ENCODE assay signal across 14 cellular contexts in the genomic region with DNA sequence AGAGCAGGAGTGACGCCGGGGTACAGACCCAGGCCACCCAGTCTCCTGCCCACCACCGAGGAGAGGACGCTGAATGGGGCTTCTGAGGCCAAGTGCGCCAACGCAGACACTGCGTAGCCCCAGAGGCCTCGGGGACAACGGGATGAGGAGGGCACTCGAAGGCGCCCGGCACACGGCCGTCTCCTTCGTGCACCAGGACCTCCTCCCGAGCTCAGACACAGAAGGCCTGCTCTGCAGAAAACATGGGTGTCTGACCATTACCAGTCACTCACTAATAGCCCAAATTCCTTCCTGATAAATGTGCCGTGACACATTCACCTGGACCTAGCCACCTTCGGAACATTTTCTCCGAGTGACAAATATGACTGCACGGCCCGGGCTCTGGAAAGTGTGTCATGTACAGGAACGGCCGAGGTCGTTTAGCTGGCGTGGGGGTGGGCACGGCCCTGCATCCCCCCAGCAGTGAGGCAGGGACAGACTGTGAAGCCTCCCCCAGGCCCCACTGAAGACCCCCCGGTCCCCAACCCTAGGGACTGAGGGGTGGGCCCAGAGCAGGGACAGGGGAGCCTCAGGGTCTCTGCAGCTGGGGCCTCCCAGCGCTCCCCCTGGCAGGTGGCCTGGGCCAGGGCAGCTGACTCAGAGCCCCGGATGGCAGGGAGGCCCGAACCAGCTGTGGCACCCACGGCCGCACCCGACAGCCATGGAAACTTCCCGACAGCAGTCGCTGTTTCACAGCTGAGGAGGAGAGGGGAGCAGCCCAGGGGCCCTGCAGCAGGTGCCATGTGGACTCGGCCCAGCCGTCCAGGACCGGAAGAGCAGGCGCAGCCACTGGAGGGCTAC. TPM values are rescaled to one million over a fixed set of nuclear protein-coding genes. Genes with fewer than 3 reads are reported as not detected.
DNase-seq lines count a peak whose midpoint lies in the region; ATAC-seq and TF ChIP-seq lines count a peak whose summit lies in the region.
"Had no signal": no experiment of that assay in that cellular context is flagged by ENCODE, and none has a peak within 500 bp of the region (broad histone marks: within the 10 kb centered on the region; RNA-seq: fewer than 3 reads in every experiment).

No MANE protein-coding gene starts in this region.

- peaks cover 0 to 27% of the 10 kb centered on the region in 2 donors for H3K4me1 ChIP-seq in right atrium auricular region
- H3K4me1 ChIP-seq in muscle layer of colon (ENCODE audit: insufficient read depth, low read length): peaks cover 26% of the 10 kb centered on the region
- H3K4me1 ChIP-seq in vagina: peaks cover 59% of the 10 kb centered on the region
- H3K4me1 ChIP-seq: right lobe of liver had no signal

- ATAC-seq in left cardiac atrium: no peak
- ATAC-seq in GM21717 (IDR thresholded peaks at IDR 0.05; ENCODE audit: unreplicated experiment): no peak
- no peak for ATAC-seq in left colon

- no peak for TF ChIP-seq POLR2A in vagina (IDR thresholded peaks at IDR 0.05)

- DNase-seq in right atrium auricular region (ENCODE audit: low spot score) (peak; percentile 48), left cardiac atrium (no peak), vagina (ENCODE audit: extremely low spot score in 2 of 2) (peak in 1 of 2 donors; percentile 77), hypothalamus (lab: John Stamatoyannopoulos, UW) (no peak), left colon (no peak)
- peak; percentile 4 for DNase-seq in activated T-helper 2 cell treated with anti-CD3 and anti-CD28 coated beads, Interferon-gamma antibody, Interleukin-2, Interleukin-4, amounts not matched to agents 10 μg/mL and 5 μg/mL and 100 μg/mL, durations not matched to agents 14 hours and 24 hours and 36 hours (ENCODE audit: low spot score)
- DNase-seq: effector CD4-positive, alpha-beta T cell; glutamatergic neuron; NCI-H1417; NCI-H82 had no signal

- H3K27me3 ChIP-seq in right atrium auricular region: no peaks in the 10 kb centered on the region
- no peaks in the 10 kb centered on the region for H3K27me3 ChIP-seq in muscle layer of colon (ENCODE audit: control insufficient read depth in 1 of 2, insufficient read depth in 2 of 2, low read length in 2 of 2)
- H3K27me3 ChIP-seq in vagina: no peaks in the 10 kb centered on the region
- H3K27me3 ChIP-seq: right lobe of liver had no signal

- H3K9ac ChIP-seq in muscle layer of colon (ENCODE audit: low read length): no peak overlapping the region

- TF ChIP-seq CTCF in right atrium auricular region (IDR thresholded peaks at IDR 0.05) (no peak), vagina (IDR thresholded peaks at IDR 0.05) (no peak)

- intact Hi-C loops in left cardiac atrium (cut with DNase I): no loop called here
- intact Hi-C loops in activated T-helper 2 cell treated with anti-CD3 and anti-CD28 coated beads, Interferon-gamma antibody, Interleukin-2, Interleukin-4, amounts not matched to agents 10 μg/mL and 5 μg/mL and 100 μg/mL, durations not matched to agents 14 hours and 24 hours and 36 hours (cut with micrococcal nuclease): no loop called here
- intact Hi-C loops in vagina (cut with DNase I): no loop called here
- intact Hi-C loops in left colon (cut with DNase I, micrococcal nuclease): no loop called here

- no peak overlapping the region for H3K4me3 Mint-ChIP-seq in activated T-helper 2 cell treated with anti-CD3 and anti-CD28 coated beads, Interferon-gamma antibody, Interleukin-2, Interleukin-4, amounts not matched to agents 10 μg/mL and 5 μg/mL and 100 μg/mL, durations not matched to agents 14 hours and 24 hours and 36 hours (ENCODE audit: low read depth)

- peaks cover 0 to 8% of the 10 kb centered on the region in 2 donors for H3K9me3 ChIP-seq in right atrium auricular region
- H3K9me3 ChIP-seq in muscle layer of colon (ENCODE audit: low read length): no peaks in the 10 kb centered on the region
- no peaks in the 10 kb centered on the region for H3K9me3 ChIP-seq in vagina
- H3K9me3 ChIP-seq: right lobe of liver had no signal

- H3K36me3 ChIP-seq in right atrium auricular region (no peaks in the 10 kb centered on the region), muscle layer of colon (ENCODE audit: insufficient read depth, low read length) (no peaks in the 10 kb centered on the region), vagina (no peaks in the 10 kb centered on the region)
- H3K36me3 ChIP-seq: right lobe of liver had no signal

- no peaks in the 10 kb centered on the region for H3K4me1 Mint-ChIP-seq in activated T-helper 2 cell treated with anti-CD3 and anti-CD28 coated beads, Interferon-gamma antibody, Interleukin-2, Interleukin-4, amounts not matched to agents 10 μg/mL and 5 μg/mL and 100 μg/mL, durations not matched to agents 14 hours and 24 hours and 36 hours (ENCODE audit: low read depth)

- H3K36me3 Mint-ChIP-seq in activated T-helper 2 cell treated with anti-CD3 and anti-CD28 coated beads, Interferon-gamma antibody, Interleukin-2, Interleukin-4, amounts not matched to agents 10 μg/mL and 5 μg/mL and 100 μg/mL, durations not matched to agents 14 hours and 24 hours and 36 hours (ENCODE audit: low read depth): no peaks in the 10 kb centered on the region

- no peak overlapping the region for H3K4me3 ChIP-seq in right atrium auricular region
- no peak overlapping the region for H3K4me3 ChIP-seq in muscle layer of colon (ENCODE audit: low read depth in 1 of 2, low read length in 2 of 2)
- no peak overlapping the region for H3K4me3 ChIP-seq in vagina
- H3K4me3 ChIP-seq: right lobe of liver had no signal

- H3K27ac ChIP-seq in right atrium auricular region (no peak overlapping the region), muscle layer of colon (ENCODE audit: low read depth, low read length) (peak overlapping the region; percentile 41), vagina (peak overlapping the region; percentile 91)
- H3K27ac ChIP-seq: C4-2B, right lobe of liver had no signal

- H3K27me3 Mint-ChIP-seq in activated T-helper 2 cell treated with anti-CD3 and anti-CD28 coated beads, Interferon-gamma antibody, Interleukin-2, Interleukin-4, amounts not matched to agents 10 μg/mL and 5 μg/mL and 100 μg/mL, durations not matched to agents 14 hours and 24 hours and 36 hours (ENCODE audit: low read depth): no peaks in the 10 kb centered on the region

- no peak overlapping the region for H3K27ac Mint-ChIP-seq in activated T-helper 2 cell treated with anti-CD3 and anti-CD28 coated beads, Interferon-gamma antibody, Interleukin-2, Interleukin-4, amounts not matched to agents 10 μg/mL and 5 μg/mL and 100 μg/mL, durations not matched to agents 14 hours and 24 hours and 36 hours

- peaks cover 2% of the 10 kb centered on the region for H3K9me3 Mint-ChIP-seq in activated T-helper 2 cell treated with anti-CD3 and anti-CD28 coated beads, Interferon-gamma antibody, Interleukin-2, Interleukin-4, amounts not matched to agents 10 μg/mL and 5 μg/mL and 100 μg/mL, durations not matched to agents 14 hours and 24 hours and 36 hours

RNA-seq across cellular contexts. Expression of a gene that starts 16.7 kb away (rescaled TPM):
- 100 to 1,000 TPM; 249 to 252 TPM for total RNA-seq in right atrium auricular region
- 100 to 1,000 TPM; 330 to 350 TPM for total RNA-seq in left cardiac atrium
- total RNA-seq in activated T-helper 2 cell treated with anti-CD3 and anti-CD28 coated beads, Interferon-gamma antibody, Interleukin-2, Interleukin-4, amounts not matched to agents 10 μg/mL and 5 μg/mL and 100 μg/mL, durations not matched to agents 14 hours and 24 hours and 36 hours: 2.2 TPM in 2 replicates
- 535 TPM for total RNA-seq in vagina
- total RNA-seq in left colon: 100 to 1,000 TPM in 1 of 2 donors, 10 to 100 TPM in 1; 65.5 to 193 TPM

Comparison
In these comparisons a context has a peak if more than half of its experiments do, and no peak if none do; other contexts are left out.
1. DNase-seq: peak in right atrium auricular region (single experiment) and activated T-helper 2 cell treated with anti-CD3 and anti-CD28 coated beads, Interferon-gamma antibody, Interleukin-2, Interleukin-4, amounts not matched to agents 10 μg/mL and 5 μg/mL and 100 μg/mL, durations not matched to agents 14 hours and 24 hours and 36 hours (single experiment); none in left cardiac atrium (single experiment), hypothalamus (0 of 51) and left colon (0 of 2).
2. H3K27ac ChIP-seq: peak in muscle layer of colon (single experiment) and vagina (single experiment); none in right atrium auricular region (0 of 2).
3. RNA of a gene that starts 16.7 kb away (total RNA-seq): 535 TPM in vagina (single experiment), 330 to 350 TPM in left cardiac atrium, 249 to 252 TPM in right atrium auricular region and 65.5 to 193 TPM in left colon; 2.2 TPM in activated T-helper 2 cell treated with anti-CD3 and anti-CD28 coated beads, Interferon-gamma antibody, Interleukin-2, Interleukin-4, amounts not matched to agents 10 μg/mL and 5 μg/mL and 100 μg/mL, durations not matched to agents 14 hours and 24 hours and 36 hours; every median in the first group is over 10 times any median in the second.